In genomic region chr1:171841931-171842723, GRCh38 we compare ENCODE assay signal across 8 cellular contexts.
DNase-seq lines count a peak whose midpoint lies in the region; ATAC-seq and TF ChIP-seq lines count a peak whose summit lies in the region.

No MANE protein-coding gene starts in this region.

- peaks cover 7% of the 10 kb centered on the region for H3K36me3 Mint-ChIP-seq in stimulated activated effector memory CD8-positive, alpha-beta T cell treated with anti-CD3 and anti-CD28 coated beads, Interleukin-12 subunit alpha, Interleukin-12 subunit beta, amount 100 ng/mL, for 72 hours

- no peak overlapping the region for H3K27ac ChIP-seq in RWPE2 (ENCODE audit: poor library complexity, severe bottlenecking)

- H3K9me3 Mint-ChIP-seq in stimulated activated effector memory CD8-positive, alpha-beta T cell treated with anti-CD3 and anti-CD28 coated beads, Interleukin-12 subunit alpha, Interleukin-12 subunit beta, amount 100 ng/mL, for 72 hours, result no peaks in the 10 kb centered on the region

- peak; percentile 33 for DNase-seq in activated CD4-positive, CD25-positive, alpha-beta regulatory T cell treated with anti-CD3 and anti-CD28 coated beads, Interleukin-2, amount 50 U/mL, for 72 hours
- no peak for DNase-seq in RWPE2 (ENCODE audit: low spot score)
- DNase-seq in cerebellar cortex (ENCODE audit: low spot score), result peak; percentile 80
- peak; percentile 3 for DNase-seq in kidney tubule cell (ENCODE audit: low spot score)
- peak in 1 of 2 donors; percentile 5 for DNase-seq in stimulated activated effector memory CD8-positive, alpha-beta T cell treated with anti-CD3 and anti-CD28 coated beads, Interleukin-12 subunit alpha, Interleukin-12 subunit beta, amount 100 ng/mL, for 72 hours (ENCODE audit: low spot score in 2 of 2)
- DNase-seq in NCI-H1436 (lab: John Stamatoyannopoulos, UW), result no peak

- no peaks in the 10 kb centered on the region for H3K36me3 ChIP-seq in RWPE2 (ENCODE audit: low read depth)

- no peak for TF ChIP-seq CTCF in RWPE2 (IDR thresholded peaks at IDR 0.05; ENCODE audit: poor library complexity, severe bottlenecking)

- H3K9me3 ChIP-seq in RWPE2 (ENCODE audit: severe bottlenecking), result no peaks in the 10 kb centered on the region

- peaks cover 20% of the 10 kb centered on the region for H3K4me1 Mint-ChIP-seq in stimulated activated effector memory CD8-positive, alpha-beta T cell treated with anti-CD3 and anti-CD28 coated beads, Interleukin-12 subunit alpha, Interleukin-12 subunit beta, amount 100 ng/mL, for 72 hours

- no peak for ATAC-seq in activated CD4-positive, CD25-positive, alpha-beta regulatory T cell treated with anti-CD3 and anti-CD28 coated beads, Interleukin-2, amount 50 U/mL, for 24 hours
- peak; percentile 11; the same call in 1 of the 3 replicates for ATAC-seq in RWPE2 (ENCODE audit: low read depth)
- ATAC-seq in stimulated activated effector memory CD8-positive, alpha-beta T cell treated with anti-CD3 and anti-CD28 coated beads, Interleukin-12 subunit alpha, Interleukin-12 subunit beta, amount 100 ng/mL, for 72 hours, result no peak
- ATAC-seq in GM18867 (IDR thresholded peaks at IDR 0.05; ENCODE audit: unreplicated experiment), result no peak

- H3K4me3 Mint-ChIP-seq in stimulated activated effector memory CD8-positive, alpha-beta T cell treated with anti-CD3 and anti-CD28 coated beads, Interleukin-12 subunit alpha, Interleukin-12 subunit beta, amount 100 ng/mL, for 72 hours, result peak overlapping the region; percentile 86

- H3K4me1 ChIP-seq in RWPE2 (ENCODE audit: insufficient read depth, poor library complexity, severe bottlenecking), result no peaks in the 10 kb centered on the region

- peak overlapping the region; percentile 55 for H3K4me3 ChIP-seq in RWPE2 (ENCODE audit: severe bottlenecking)

- peak overlapping the region; percentile 61 for H3K27ac Mint-ChIP-seq in stimulated activated effector memory CD8-positive, alpha-beta T cell treated with anti-CD3 and anti-CD28 coated beads, Interleukin-12 subunit alpha, Interleukin-12 subunit beta, amount 100 ng/mL, for 72 hours

- peaks cover 5% of the 10 kb centered on the region for H3K27me3 ChIP-seq in RWPE2 (ENCODE audit: insufficient read depth, poor library complexity, severe bottlenecking)

Comparison
In these comparisons a context has a peak if more than half of its experiments do, and no peak if none do; other contexts are left out.
1. DNase-seq: peak in activated CD4-positive, CD25-positive, alpha-beta regulatory T cell treated with anti-CD3 and anti-CD28 coated beads, Interleukin-2, amount 50 U/mL, for 72 hours (single experiment), cerebellar cortex (single experiment) and kidney tubule cell (single experiment); none in RWPE2 (single experiment) and NCI-H1436 (single experiment).